8 cellular contexts compared by ENCODE assay signal in genomic region chr2:37892436-37893114, GRCh38. TPM values are rescaled to one million over a fixed set of nuclear protein-coding genes. Genes with fewer than 3 reads are reported as not detected.
A peak's percentile ranks its signal among the peaks of the same experiment; 100 is the strongest.
DNase-seq lines count a peak whose midpoint lies in the region; ATAC-seq lines count a peak whose summit lies in the region.

No MANE protein-coding gene starts in this region.

- H3K27me3 Mint-ChIP-seq in activated CD4-positive, alpha-beta T cell treated with anti-CD3 and anti-CD28 coated beads for 36 hours = peaks cover 6% of the 10 kb centered on the region

- intact Hi-C loops in activated CD4-positive, alpha-beta T cell treated with anti-CD3 and anti-CD28 coated beads for 36 hours (cut with DNase I, micrococcal nuclease) = loop anchor here (5.0 kb wide), 4 partner anchors 225 to 725 kb away; no protein-coding TSS in a partner anchor

- H3K4me1 Mint-ChIP-seq in activated CD4-positive, alpha-beta T cell treated with anti-CD3 and anti-CD28 coated beads for 36 hours = peaks cover 38% of the 10 kb centered on the region

- CTCF ChIA-PET in activated CD4-positive, alpha-beta T cell treated with anti-CD3 and anti-CD28 coated beads for 36 hours (lab: Charles Lee) = interaction anchor here (0.5 to 3.7 kb wide), 9 partner anchors 9 to 1117 kb away, joined by 3 to 17 read pairs (median 3); no protein-coding TSS in a partner anchor

- no peaks in the 10 kb centered on the region for H3K9me3 Mint-ChIP-seq in activated CD4-positive, alpha-beta T cell treated with anti-CD3 and anti-CD28 coated beads for 36 hours (ENCODE audit: low read depth)

- H3K27ac Mint-ChIP-seq in activated CD4-positive, alpha-beta T cell treated with anti-CD3 and anti-CD28 coated beads for 36 hours = no peak overlapping the region

- no peak for DNase-seq in activated CD4-positive, alpha-beta T cell treated with anti-CD3 and anti-CD28 coated beads for 36 hours
- no peak for DNase-seq in activated CD4-positive, alpha-beta T cell treated with anti-CD3 and anti-CD28 coated beads for 48 hours
- peak; percentile 88 for DNase-seq in SIG-M5 (lab: John Stamatoyannopoulos, UW)
- DNase-seq in pons (ENCODE audit: low spot score) = peak; percentile 37
- no peak for DNase-seq in NCI-H774 (lab: John Stamatoyannopoulos, UW)
- no peak for DNase-seq in retina
- no peak for DNase-seq in activated CD4-positive, alpha-beta T cell treated with anti-CD3 and anti-CD28 coated beads, Interleukin-2, amount 50 U/mL, for 4 hours

- peak; percentile 56 for ATAC-seq in activated CD4-positive, alpha-beta T cell treated with anti-CD3 and anti-CD28 coated beads for 36 hours
- ATAC-seq in HG02973 (IDR thresholded peaks at IDR 0.05; ENCODE audit: unreplicated experiment) = peak; percentile 61

- H3K4me3 Mint-ChIP-seq in activated CD4-positive, alpha-beta T cell treated with anti-CD3 and anti-CD28 coated beads for 36 hours = no peak overlapping the region

- no peaks in the 10 kb centered on the region for H3K36me3 Mint-ChIP-seq in activated CD4-positive, alpha-beta T cell treated with anti-CD3 and anti-CD28 coated beads for 36 hours (ENCODE audit: low read depth)

- POLR2A ChIA-PET in activated CD4-positive, alpha-beta T cell treated with anti-CD3 and anti-CD28 coated beads for 36 hours (lab: Charles Lee) = interaction anchor here (0.6 kb wide), 1 partner anchor 859 kb away, joined by 3 read pairs; the partner anchor contains the start of gene SRSF7

RNA-seq across cellular contexts. Expression of gene RMDN2, which starts 32.5 kb away (rescaled TPM):
- 1 to 10 TPM; 2.5 to 2.7 TPM for total RNA-seq in activated CD4-positive, alpha-beta T cell treated with anti-CD3 and anti-CD28 coated beads for 36 hours

Comparison
In these comparisons a context has a peak if more than half of its experiments do, and no peak if none do; other contexts are left out.
1. DNase-seq: peak in SIG-M5 (single experiment) and pons (single experiment); none in activated CD4-positive, alpha-beta T cell treated with anti-CD3 and anti-CD28 coated beads for 36 hours (single experiment), activated CD4-positive, alpha-beta T cell treated with anti-CD3 and anti-CD28 coated beads for 48 hours (single experiment), NCI-H774 (single experiment), retina (single experiment) and activated CD4-positive, alpha-beta T cell treated with anti-CD3 and anti-CD28 coated beads, Interleukin-2, amount 50 U/mL, for 4 hours (0 of 2).